In genomic region chr14:99200654-99201005, GRCh38 we compare ENCODE assay signal across 19 cellular contexts.
DNase-seq lines count a peak whose midpoint lies in the region; ATAC-seq and TF ChIP-seq lines count a peak whose summit lies in the region.
"Had no signal": no experiment of that assay in that cellular context is flagged by ENCODE, and none has a peak within 500 bp of the region (broad histone marks: within the 10 kb centered on the region; RNA-seq: fewer than 3 reads in every experiment).

No MANE protein-coding gene starts in this region.

- intact Hi-C loops in activated CD4-positive, alpha-beta T cell treated with anti-CD3 and anti-CD28 coated beads, Interleukin-2, amount 10 ng/mL, durations not matched to agents 24 days and 14 days (cut with micrococcal nuclease): loop anchor here (1.0 kb wide), 1 partner anchor 7 kb away; no protein-coding TSS in a partner anchor
- intact Hi-C loops in natural killer cell (cut with micrococcal nuclease): no loop called here

- H3K4me3 Mint-ChIP-seq in activated CD4-positive, alpha-beta T cell treated with anti-CD3 and anti-CD28 coated beads, Interleukin-2, amount 10 ng/mL, durations not matched to agents 24 days and 14 days: no peak overlapping the region
- no peak overlapping the region for H3K4me3 Mint-ChIP-seq in stimulated activated naive CD8-positive, alpha-beta T cell treated with anti-CD3 and anti-CD28 coated beads, Interleukin-15, Interleukin-2, amounts not matched to agents 100 ng/mL and 50 ng/mL, for 24 hours
- H3K4me3 Mint-ChIP-seq in central memory CD8-positive, alpha-beta T cell: peak overlapping the region; percentile 66
- H3K4me3 Mint-ChIP-seq in natural killer cell: no peak overlapping the region

- H3K4me1 Mint-ChIP-seq in activated CD4-positive, alpha-beta T cell treated with anti-CD3 and anti-CD28 coated beads, Interleukin-2, amount 10 ng/mL, durations not matched to agents 24 days and 14 days: peaks cover 92% of the 10 kb centered on the region
- peaks cover 99% of the 10 kb centered on the region for H3K4me1 Mint-ChIP-seq in stimulated activated naive CD8-positive, alpha-beta T cell treated with anti-CD3 and anti-CD28 coated beads, Interleukin-15, Interleukin-2, amounts not matched to agents 100 ng/mL and 50 ng/mL, for 24 hours (ENCODE audit: low read depth)
- H3K4me1 Mint-ChIP-seq in central memory CD8-positive, alpha-beta T cell: peaks cover 92% of the 10 kb centered on the region
- peaks cover 72 to 86% of the 10 kb centered on the region in 2 donors for H3K4me1 Mint-ChIP-seq in natural killer cell

- H3K9me3 Mint-ChIP-seq in activated CD4-positive, alpha-beta T cell treated with anti-CD3 and anti-CD28 coated beads, Interleukin-2, amount 10 ng/mL, durations not matched to agents 24 days and 14 days: no peaks in the 10 kb centered on the region
- no peaks in the 10 kb centered on the region for H3K9me3 Mint-ChIP-seq in stimulated activated naive CD8-positive, alpha-beta T cell treated with anti-CD3 and anti-CD28 coated beads, Interleukin-15, Interleukin-2, amounts not matched to agents 100 ng/mL and 50 ng/mL, for 24 hours
- H3K9me3 Mint-ChIP-seq in central memory CD8-positive, alpha-beta T cell: no peaks in the 10 kb centered on the region
- H3K9me3 Mint-ChIP-seq in natural killer cell: no peaks in the 10 kb centered on the region
- H3K9me3 Mint-ChIP-seq: T-helper 2 cell treated with Interferon-gamma antibody and Interleukin-4, amounts not matched to agents 5 μg/mL and 100 μg/mL, for 36 hours had no signal

- no peak for TF ChIP-seq CTCF in natural killer cell (IDR thresholded peaks at IDR 0.05)

- DNase-seq in activated CD4-positive, alpha-beta T cell treated with anti-CD3 and anti-CD28 coated beads, Interleukin-2, amount 10 ng/mL, durations not matched to agents 24 days and 14 days: no peak
- no peak for DNase-seq in activated CD4-positive, alpha-beta T cell treated with anti-CD3 and anti-CD28 coated beads for 48 hours
- no peak for DNase-seq in stimulated activated naive CD8-positive, alpha-beta T cell treated with anti-CD3 and anti-CD28 coated beads, Interleukin-15, Interleukin-2, amounts not matched to agents 100 U/mL and 50 U/mL, for 24 hours
- DNase-seq in central memory CD8-positive, alpha-beta T cell (ENCODE audit: low spot score in 2 of 2): no peak
- no peak for DNase-seq in effector CD8-positive, alpha-beta T cell (lab: John Stamatoyannopoulos, UW)
- no peak for DNase-seq in natural killer cell
- DNase-seq: 8988T; GDM1; NCI-H1092; NCI-H2029 treated with DMSO at 0.1 percent for 48 hours; NCI-H774; RPMI8226; stimulated activated CD8-positive, alpha-beta memory T cell treated with anti-CD3 and anti-CD28 coated beads, Interleukin-4, amount 100 ng/mL, for 48 hours; upper lobe of right lung; WERI-Rb-1 had no signal

- no peaks in the 10 kb centered on the region for H3K27me3 Mint-ChIP-seq in activated CD4-positive, alpha-beta T cell treated with anti-CD3 and anti-CD28 coated beads, Interleukin-2, amount 10 ng/mL, durations not matched to agents 24 days and 14 days
- H3K27me3 Mint-ChIP-seq in stimulated activated naive CD8-positive, alpha-beta T cell treated with anti-CD3 and anti-CD28 coated beads, Interleukin-15, Interleukin-2, amounts not matched to agents 100 ng/mL and 50 ng/mL, for 24 hours: no peaks in the 10 kb centered on the region
- H3K27me3 Mint-ChIP-seq in central memory CD8-positive, alpha-beta T cell: no peaks in the 10 kb centered on the region
- H3K27me3 Mint-ChIP-seq in natural killer cell (ENCODE audit: low read depth in 2 of 2): no peaks in the 10 kb centered on the region

- H3K27ac Mint-ChIP-seq in activated CD4-positive, alpha-beta T cell treated with anti-CD3 and anti-CD28 coated beads, Interleukin-2, amount 10 ng/mL, durations not matched to agents 24 days and 14 days: peak overlapping the region; percentile 89
- H3K27ac Mint-ChIP-seq in stimulated activated naive CD8-positive, alpha-beta T cell treated with anti-CD3 and anti-CD28 coated beads, Interleukin-15, Interleukin-2, amounts not matched to agents 100 ng/mL and 50 ng/mL, for 24 hours: peak overlapping the region; percentile 98
- H3K27ac Mint-ChIP-seq in central memory CD8-positive, alpha-beta T cell (ENCODE audit: low read depth): no peak overlapping the region
- peak overlapping the region in 1 of 2 donors; percentile 84 for H3K27ac Mint-ChIP-seq in natural killer cell

- no peak for ATAC-seq in stimulated activated naive CD8-positive, alpha-beta T cell treated with anti-CD3 and anti-CD28 coated beads, Interleukin-15, Interleukin-2, amounts not matched to agents 100 U/mL and 50 U/mL, for 24 hours
- no peak for ATAC-seq in central memory CD8-positive, alpha-beta T cell (replicated peaks; ENCODE audit: extremely low read depth, poor library complexity, severe bottlenecking)
- ATAC-seq in HG03378 (IDR thresholded peaks at IDR 0.05; ENCODE audit: unreplicated experiment) (no peak), natural killer cell (no peak)
- ATAC-seq: SK-N-SH treated with all-trans-retinoic acid at 6 μM for 48 hours, upper lobe of right lung had no signal

- H3K36me3 Mint-ChIP-seq in activated CD4-positive, alpha-beta T cell treated with anti-CD3 and anti-CD28 coated beads, Interleukin-2, amount 10 ng/mL, durations not matched to agents 24 days and 14 days (ENCODE audit: low read depth): peaks cover 37% of the 10 kb centered on the region
- peaks cover 33% of the 10 kb centered on the region for H3K36me3 Mint-ChIP-seq in stimulated activated naive CD8-positive, alpha-beta T cell treated with anti-CD3 and anti-CD28 coated beads, Interleukin-15, Interleukin-2, amounts not matched to agents 100 ng/mL and 50 ng/mL, for 24 hours (ENCODE audit: low read depth)
- H3K36me3 Mint-ChIP-seq in central memory CD8-positive, alpha-beta T cell (ENCODE audit: insufficient read depth): peaks cover 60% of the 10 kb centered on the region
- H3K36me3 Mint-ChIP-seq in natural killer cell: no peaks in the 10 kb centered on the region
